10 cellular contexts compared by ENCODE assay signal in genomic region chr1:155326020-155326526, GRCh38. TPM values are rescaled to one million over a fixed set of nuclear protein-coding genes. Genes with fewer than 3 reads are reported as not detected.
DNase-seq lines count a peak whose midpoint lies in the region; ATAC-seq and TF ChIP-seq lines count a peak whose summit lies in the region.
"Had no signal": no experiment of that assay in that cellular context is flagged by ENCODE, and none has a peak within 500 bp of the region (broad histone marks: within the 10 kb centered on the region; RNA-seq: fewer than 3 reads in every experiment).

No MANE protein-coding gene starts in this region.

- no peaks in the 10 kb centered on the region for H3K9me3 Mint-ChIP-seq in activated T-cell treated with anti-CD3 and anti-CD28 coated beads, Interleukin-2, amount 50 U/mL, for 24 hours
- H3K9me3 Mint-ChIP-seq in activated B cell treated with CpG ODN at 0.5 μM for 24 hours (no peaks in the 10 kb centered on the region), glutamatergic neuron (ENCODE audit: unreplicated experiment) (peaks cover 21% of the 10 kb centered on the region)

- peak overlapping the region; percentile 69 for H3K27ac Mint-ChIP-seq in activated T-cell treated with anti-CD3 and anti-CD28 coated beads, Interleukin-2, amount 50 U/mL, for 24 hours
- H3K27ac Mint-ChIP-seq in activated B cell treated with CpG ODN at 0.5 μM for 24 hours (peak overlapping the region; percentile 36), glutamatergic neuron (ENCODE audit: unreplicated experiment) (peak overlapping the region; percentile 30)

- intact Hi-C loops in activated B cell treated with CpG ODN at 0.5 μM for 24 hours (cut with micrococcal nuclease), result no loop called here

- H3K4me3 Mint-ChIP-seq in activated T-cell treated with anti-CD3 and anti-CD28 coated beads, Interleukin-2, amount 50 U/mL, for 24 hours, result peak overlapping the region; percentile 82
- H3K4me3 Mint-ChIP-seq in activated B cell treated with CpG ODN at 0.5 μM for 24 hours (peak overlapping the region; percentile 67), glutamatergic neuron (ENCODE audit: unreplicated experiment) (peak overlapping the region; percentile 82)

- H3K9ac ChIP-seq in subcutaneous abdominal adipose tissue (ENCODE audit: low read length in 5 of 5), result peak overlapping the region in 1 of 5 donors; percentile 92

- CTCF ChIA-PET in activated B cell treated with CpG ODN at 0.5 μM for 24 hours (lab: Charles Lee), result interaction anchor here (3.0 kb wide), 1 partner anchor 75 kb away, joined by 9 read pairs; no protein-coding TSS in a partner anchor

- peaks cover 8 to 47% (median 35%) of the 10 kb centered on the region in 5 donors for H3K4me1 ChIP-seq in subcutaneous abdominal adipose tissue (ENCODE audit: control insufficient read depth in 5 of 5, insufficient read depth in 5 of 5, low read length in 5 of 5)

- POLR2A ChIA-PET in activated B cell treated with CpG ODN at 0.5 μM for 24 hours (lab: Charles Lee), result no interaction called here

- no peak overlapping the region for H3K4me3 ChIP-seq in subcutaneous abdominal adipose tissue (ENCODE audit: low read depth in 1 of 5, low read length in 5 of 5)
- no peak overlapping the region for H3K4me3 ChIP-seq in brain microvascular endothelial cell (ENCODE audit: low read depth, low read length)

- H3K9me3 ChIP-seq in subcutaneous abdominal adipose tissue (ENCODE audit: control insufficient read depth in 5 of 5, low read length in 5 of 5), result no peaks in the 10 kb centered on the region

- H3K4me1 Mint-ChIP-seq in activated T-cell treated with anti-CD3 and anti-CD28 coated beads, Interleukin-2, amount 50 U/mL, for 24 hours (ENCODE audit: low read depth), result peaks cover 32% of the 10 kb centered on the region
- peaks cover 18% of the 10 kb centered on the region for H3K4me1 Mint-ChIP-seq in activated B cell treated with CpG ODN at 0.5 μM for 24 hours
- H3K4me1 Mint-ChIP-seq in glutamatergic neuron (ENCODE audit: low read depth, unreplicated experiment), result peaks cover 8% of the 10 kb centered on the region

- no peaks in the 10 kb centered on the region for H3K27me3 ChIP-seq in subcutaneous abdominal adipose tissue (ENCODE audit: control insufficient read depth in 5 of 5, insufficient read depth in 4 of 5, low read length in 5 of 5)
- no peaks in the 10 kb centered on the region for H3K27me3 ChIP-seq in brain microvascular endothelial cell (replicated peaks)

- TF ChIP-seq CTCF in activated B cell treated with CpG ODN at 0.5 μM for 24 hours (IDR thresholded peaks at IDR 0.05) (no peak), glutamatergic neuron (IDR thresholded peaks at IDR 0.05; ENCODE audit: partially characterized antibody, unreplicated experiment) (no peak), brain microvascular endothelial cell (IDR thresholded peaks at IDR 0.05; ENCODE audit: low read depth, low read length, missing control alignments) (no peak)

- peak overlapping the region; percentile 82 for H3K27ac ChIP-seq in subcutaneous abdominal adipose tissue (ENCODE audit: low read depth, low read length)
- no peak overlapping the region for H3K27ac ChIP-seq in brain microvascular endothelial cell

- no peak for DNase-seq in activated T-cell treated with anti-CD3 and anti-CD28 coated beads, Interleukin-2, amount 50 U/mL, for 24 hours
- DNase-seq in activated T-cell treated with anti-CD3 and anti-CD28 coated beads, Interleukin-2, amount 50 U/mL, for 1 hour, result no peak
- DNase-seq in activated B cell treated with CpG ODN at 0.5 μM for 24 hours (no peak), glutamatergic neuron (no peak), brain microvascular endothelial cell (no peak)
- DNase-seq: NCI-H345; stimulated activated CD4-positive, alpha-beta T cell treated with anti-CD3 and anti-CD28 coated beads, Interleukin-2, amount 100 ng/mL, for 24 hours had no signal

- H3K36me3 ChIP-seq in subcutaneous abdominal adipose tissue (ENCODE audit: control insufficient read depth in 5 of 5, insufficient read depth in 5 of 5, low read length in 5 of 5) (peaks cover 4 to 42% (median 36%) of the 10 kb centered on the region in 5 donors), brain microvascular endothelial cell (replicated peaks) (peaks cover 30% of the 10 kb centered on the region)

- ATAC-seq in activated B cell treated with CpG ODN at 0.5 μM for 24 hours (ENCODE audit: low read depth), result no peak
- ATAC-seq in GM18520 (IDR thresholded peaks at IDR 0.05; ENCODE audit: unreplicated experiment), result no peak
- ATAC-seq in GM21515 (IDR thresholded peaks at IDR 0.05; ENCODE audit: unreplicated experiment), result no peak

- in situ Hi-C loops in brain microvascular endothelial cell (cut with HindIII; ENCODE audit: low pct_ligation_motif_present, low sequenced_read_pairs), result loop anchor here (25.0 kb wide), 1 partner anchor 186 kb away; no protein-coding TSS in a partner anchor

- peaks cover 55% of the 10 kb centered on the region for H3K36me3 Mint-ChIP-seq in activated T-cell treated with anti-CD3 and anti-CD28 coated beads, Interleukin-2, amount 50 U/mL, for 24 hours (ENCODE audit: low read depth)
- H3K36me3 Mint-ChIP-seq in activated B cell treated with CpG ODN at 0.5 μM for 24 hours (ENCODE audit: low read depth) (peaks cover 16% of the 10 kb centered on the region), glutamatergic neuron (ENCODE audit: unreplicated experiment) (no peaks in the 10 kb centered on the region)

- H3K27me3 Mint-ChIP-seq in activated T-cell treated with anti-CD3 and anti-CD28 coated beads, Interleukin-2, amount 50 U/mL, for 24 hours, result no peaks in the 10 kb centered on the region
- no peaks in the 10 kb centered on the region for H3K27me3 Mint-ChIP-seq in activated B cell treated with CpG ODN at 0.5 μM for 24 hours
- H3K27me3 Mint-ChIP-seq in glutamatergic neuron (ENCODE audit: unreplicated experiment), result peaks cover 21% of the 10 kb centered on the region

RNA-seq across cellular contexts. Expression of gene RUSC1, which starts 5.4 kb away (rescaled TPM):
- total RNA-seq in activated B cell treated with CpG ODN at 0.5 μM for 24 hours (15.0 TPM in 2 replicates), glutamatergic neuron (ENCODE audit: unreplicated experiment) (305 TPM)

RNA-seq across cellular contexts. Expression of gene FDPS, which starts 17.4 kb away (rescaled TPM):
- total RNA-seq in activated B cell treated with CpG ODN at 0.5 μM for 24 hours, result 241 and 242 TPM in 2 replicates
- 265 TPM for total RNA-seq in glutamatergic neuron (ENCODE audit: unreplicated experiment)

RNA-seq across cellular contexts. Expression of gene PKLR, which starts 24.8 kb away (rescaled TPM):
- total RNA-seq in activated B cell treated with CpG ODN at 0.5 μM for 24 hours (0.18 TPM in 1 of 2 replicates, not detected in the other), glutamatergic neuron (ENCODE audit: unreplicated experiment) (not detected)

RNA-seq across cellular contexts. Expression of gene HCN3, which starts 48.8 kb away (rescaled TPM):
- 2.7 TPM in 2 replicates for total RNA-seq in activated B cell treated with CpG ODN at 0.5 μM for 24 hours
- 30.5 TPM for total RNA-seq in glutamatergic neuron (ENCODE audit: unreplicated experiment)

RNA-seq across cellular contexts. Expression of gene CLK2, which starts 52.8 kb away (rescaled TPM):
- total RNA-seq in activated B cell treated with CpG ODN at 0.5 μM for 24 hours, result 109 and 112 TPM in 2 replicates
- total RNA-seq in glutamatergic neuron (ENCODE audit: unreplicated experiment), result 74.8 TPM

Comparison
In these comparisons a context has a peak if more than half of its experiments do, and no peak if none do; other contexts are left out.
1. RNA of gene RUSC1, which starts 5.4 kb away (total RNA-seq): 305 TPM in glutamatergic neuron (single experiment); 15.0 TPM in activated B cell treated with CpG ODN at 0.5 μM for 24 hours; every median in the first group is over 10 times any median in the second.
2. Peak in every context shown above with its lines, with median percentiles within 50 percentile points of each other: H3K27ac Mint-ChIP-seq and H3K4me3 Mint-ChIP-seq.